In genomic region chr12:65603428-65604351, GRCh38 we compare ENCODE assay signal across 10 cellular contexts.
A peak's percentile ranks its signal among the peaks of the same experiment; 100 is the strongest.
DNase-seq lines count a peak whose midpoint lies in the region; ATAC-seq, FAIRE-seq and TF ChIP-seq lines count a peak whose summit lies in the region.
"Had no signal": no experiment of that assay in that cellular context is flagged by ENCODE, and none has a peak within 500 bp of the region (broad histone marks: within the 10 kb centered on the region; RNA-seq: fewer than 3 reads in every experiment).

No MANE protein-coding gene starts in this region.

- H3K4me1 ChIP-seq in RWPE2 (ENCODE audit: insufficient read depth, poor library complexity, severe bottlenecking) (peaks cover 51% of the 10 kb centered on the region), pancreas (peaks cover 0 to 6% (median 0%) of the 10 kb centered on the region in 3 donors)

- H3K27me3 ChIP-seq in RWPE2 (ENCODE audit: insufficient read depth, poor library complexity, severe bottlenecking) (no peaks in the 10 kb centered on the region), pancreas (no peaks in the 10 kb centered on the region)

- H3K36me3 ChIP-seq in RWPE2 (ENCODE audit: low read depth) (peaks cover 16% of the 10 kb centered on the region), pancreas (no peaks in the 10 kb centered on the region)

- peak; percentile 34 for ATAC-seq in RWPE2 (ENCODE audit: low read depth)
- peak; percentile 38 to 76 (median 72) for ATAC-seq in pancreas
- no peak for ATAC-seq in HG02588 (IDR thresholded peaks at IDR 0.05; ENCODE audit: unreplicated experiment)
- ATAC-seq: naive thymus-derived CD4-positive, alpha-beta T cell had no signal

- WGBS in pancreas, 2 donors: 24 to 33% methylated on average over 8 of the region's 8 CpGs

- H3K27ac ChIP-seq in RWPE2 (ENCODE audit: poor library complexity, severe bottlenecking) (peak overlapping the region; percentile 100), pancreas (peak overlapping the region in 1 of 4 donors; percentile 9)

- peak; percentile 88 for DNase-seq in DMS53 (lab: John Stamatoyannopoulos, UW)
- DNase-seq in RWPE2 (ENCODE audit: low spot score): no peak
- peak; percentile 94 for DNase-seq in fibroblast of mammary gland (ENCODE audit: low read depth)
- DNase-seq in pancreas: peak in 3 of 6 donors; percentile 6 to 16 (median 14)
- DNase-seq in OCI-M1 (lab: John Stamatoyannopoulos, UW): no peak
- DNase-seq in activated CD4-positive, alpha-beta T cell treated with anti-CD3 and anti-CD28 coated beads, Interleukin-2, amount 50 U/mL, for 48 hours: no peak
- no peak for DNase-seq in activated CD4-positive, CD25-positive, alpha-beta regulatory T cell (lab: John Stamatoyannopoulos, UW)
- DNase-seq: activated naive CD4-positive, alpha-beta T cell treated with anti-CD3 and anti-CD28 coated beads, Interleukin-2, amount 50 U/mL, for 16 hours; naive thymus-derived CD4-positive, alpha-beta T cell had no signal

- peak overlapping the region; percentile 35 for H3K4me3 ChIP-seq in RWPE2 (ENCODE audit: severe bottlenecking)
- peak overlapping the region; percentile 63 for H3K4me3 ChIP-seq in fibroblast of mammary gland (ENCODE audit: control insufficient read depth, low read depth, low read length)
- no peak overlapping the region for H3K4me3 ChIP-seq in pancreas

- TF ChIP-seq CTCF in RWPE2 (IDR thresholded peaks at IDR 0.05; ENCODE audit: poor library complexity, severe bottlenecking): no peak
- no peak for TF ChIP-seq CTCF in fibroblast of mammary gland (conservative IDR thresholded peaks at IDR 0.05; ENCODE audit: control insufficient read depth, insufficient read depth, low read depth, low read length)
- TF ChIP-seq CTCF in pancreas (IDR thresholded peaks at IDR 0.05): no peak

- H3K9me3 ChIP-seq in RWPE2 (ENCODE audit: severe bottlenecking) (no peaks in the 10 kb centered on the region), pancreas (no peaks in the 10 kb centered on the region)

- no peak for FAIRE-seq in pancreas (lab: Jason Lieb, UNC)

- intact Hi-C loops in pancreas (cut with DNase I): no loop called here

Comparison
In these comparisons a context has a peak if more than half of its experiments do, and no peak if none do; other contexts are left out.
1. DNase-seq: peak in DMS53 (single experiment) and fibroblast of mammary gland (single experiment); none in RWPE2 (single experiment), OCI-M1 (single experiment), activated CD4-positive, alpha-beta T cell treated with anti-CD3 and anti-CD28 coated beads, Interleukin-2, amount 50 U/mL, for 48 hours (0 of 2) and activated CD4-positive, CD25-positive, alpha-beta regulatory T cell (0 of 4).
2. H3K4me3 ChIP-seq: peak in RWPE2 (single experiment) and fibroblast of mammary gland (single experiment); none in pancreas (0 of 4).